1 cellular context compared by ENCODE assay signal in genomic region chr1:150981177-150981804, GRCh38.
TF ChIP-seq lines count a peak whose summit lies in the region.

No MANE protein-coding gene starts in this region.

TF ChIP-seq in HEK293, 187 proteins besides CTCF, POLR2A, EP300 and RAD21 (continued from another document and continues in another):
- TF ChIP-seq, protein P1, sequence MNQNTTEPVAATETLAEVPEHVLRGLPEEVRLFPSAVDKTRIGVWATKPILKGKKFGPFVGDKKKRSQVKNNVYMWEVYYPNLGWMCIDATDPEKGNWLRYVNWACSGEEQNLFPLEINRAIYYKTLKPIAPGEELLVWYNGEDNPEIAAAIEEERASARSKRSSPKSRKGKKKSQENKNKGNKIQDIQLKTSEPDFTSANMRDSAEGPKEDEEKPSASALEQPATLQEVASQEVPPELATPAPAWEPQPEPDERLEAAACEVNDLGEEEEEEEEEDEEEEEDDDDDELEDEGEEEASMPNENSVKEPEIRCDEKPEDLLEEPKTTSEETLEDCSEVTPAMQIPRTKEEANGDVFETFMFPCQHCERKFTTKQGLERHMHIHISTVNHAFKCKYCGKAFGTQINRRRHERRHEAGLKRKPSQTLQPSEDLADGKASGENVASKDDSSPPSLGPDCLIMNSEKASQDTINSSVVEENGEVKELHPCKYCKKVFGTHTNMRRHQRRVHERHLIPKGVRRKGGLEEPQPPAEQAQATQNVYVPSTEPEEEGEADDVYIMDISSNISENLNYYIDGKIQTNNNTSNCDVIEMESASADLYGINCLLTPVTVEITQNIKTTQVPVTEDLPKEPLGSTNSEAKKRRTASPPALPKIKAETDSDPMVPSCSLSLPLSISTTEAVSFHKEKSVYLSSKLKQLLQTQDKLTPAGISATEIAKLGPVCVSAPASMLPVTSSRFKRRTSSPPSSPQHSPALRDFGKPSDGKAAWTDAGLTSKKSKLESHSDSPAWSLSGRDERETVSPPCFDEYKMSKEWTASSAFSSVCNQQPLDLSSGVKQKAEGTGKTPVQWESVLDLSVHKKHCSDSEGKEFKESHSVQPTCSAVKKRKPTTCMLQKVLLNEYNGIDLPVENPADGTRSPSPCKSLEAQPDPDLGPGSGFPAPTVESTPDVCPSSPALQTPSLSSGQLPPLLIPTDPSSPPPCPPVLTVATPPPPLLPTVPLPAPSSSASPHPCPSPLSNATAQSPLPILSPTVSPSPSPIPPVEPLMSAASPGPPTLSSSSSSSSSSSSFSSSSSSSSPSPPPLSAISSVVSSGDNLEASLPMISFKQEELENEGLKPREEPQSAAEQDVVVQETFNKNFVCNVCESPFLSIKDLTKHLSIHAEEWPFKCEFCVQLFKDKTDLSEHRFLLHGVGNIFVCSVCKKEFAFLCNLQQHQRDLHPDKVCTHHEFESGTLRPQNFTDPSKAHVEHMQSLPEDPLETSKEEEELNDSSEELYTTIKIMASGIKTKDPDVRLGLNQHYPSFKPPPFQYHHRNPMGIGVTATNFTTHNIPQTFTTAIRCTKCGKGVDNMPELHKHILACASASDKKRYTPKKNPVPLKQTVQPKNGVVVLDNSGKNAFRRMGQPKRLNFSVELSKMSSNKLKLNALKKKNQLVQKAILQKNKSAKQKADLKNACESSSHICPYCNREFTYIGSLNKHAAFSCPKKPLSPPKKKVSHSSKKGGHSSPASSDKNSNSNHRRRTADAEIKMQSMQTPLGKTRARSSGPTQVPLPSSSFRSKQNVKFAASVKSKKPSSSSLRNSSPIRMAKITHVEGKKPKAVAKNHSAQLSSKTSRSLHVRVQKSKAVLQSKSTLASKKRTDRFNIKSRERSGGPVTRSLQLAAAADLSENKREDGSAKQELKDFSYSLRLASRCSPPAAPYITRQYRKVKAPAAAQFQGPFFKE (tag by site-specific recombination; IDR thresholded peaks at IDR 0.05; ENCODE audit: borderline replicate concordance), result no peak
- TF ChIP-seq ZNF132 (tag by site-specific recombination; IDR thresholded peaks at IDR 0.05; ENCODE audit: borderline replicate concordance) (no peak), ZNF391 (tag by site-specific recombination; IDR thresholded peaks at IDR 0.05; ENCODE audit: borderline replicate concordance, low read depth) (no peak), WT1 (tag by site-specific recombination; IDR thresholded peaks at IDR 0.05) (no peak), ZNF530 (tag by site-specific recombination; IDR thresholded peaks at IDR 0.05; ENCODE audit: low read depth) (no peak), ZEB2 (tag by site-specific recombination; IDR thresholded peaks at IDR 0.05) (no peak), ZNF549 (tag by site-specific recombination; IDR thresholded peaks at IDR 0.05) (no peak), ZNF626 (tag by site-specific recombination; IDR thresholded peaks at IDR 0.05) (no peak), ZNF266 (tag by site-specific recombination; IDR thresholded peaks at IDR 0.05; ENCODE audit: low read depth) (no peak), ZNF473 (tag by site-specific recombination; IDR thresholded peaks at IDR 0.05) (no peak), ZNF48 (tag by site-specific recombination; IDR thresholded peaks at IDR 0.05) (no peak), ZNF202 (tag by site-specific recombination; IDR thresholded peaks at IDR 0.05; ENCODE audit: borderline replicate concordance) (no peak), ZNF184 (tag by site-specific recombination; IDR thresholded peaks at IDR 0.05) (no peak), ZNF76 (tag by site-specific recombination; IDR thresholded peaks at IDR 0.05; ENCODE audit: borderline replicate concordance, low read depth) (no peak), ZNF433 (tag by site-specific recombination; IDR thresholded peaks at IDR 0.05; ENCODE audit: low read depth) (no peak), ZFHX2 (tag by site-specific recombination; conservative IDR thresholded peaks at IDR 0.05) (no peak), ZNF280C (tag by site-specific recombination; IDR thresholded peaks at IDR 0.05) (no peak), KLF7 (tag by site-specific recombination; IDR thresholded peaks at IDR 0.05; ENCODE audit: borderline replicate concordance) (no peak), ZNF426 (tag by site-specific recombination; IDR thresholded peaks at IDR 0.05) (no peak), ZFP41 (tag by site-specific recombination; IDR thresholded peaks at IDR 0.05; ENCODE audit: borderline replicate concordance) (no peak), ZNF596 (tag by site-specific recombination; IDR thresholded peaks at IDR 0.05) (no peak), HOXD13 (CRISPR knock-in tag; IDR thresholded peaks at IDR 0.05; ENCODE audit: borderline replicate concordance) (no peak), SP7 (tag by site-specific recombination; IDR thresholded peaks at IDR 0.05) (peak; percentile 13; the same call in 1 of the 2 replicates), ZNF121 (tag by site-specific recombination; IDR thresholded peaks at IDR 0.05) (no peak), ZNF350 (tag by site-specific recombination; IDR thresholded peaks at IDR 0.05) (no peak), ZNF548 (tag by site-specific recombination; IDR thresholded peaks at IDR 0.05) (no peak), SCRT1 (tag by site-specific recombination; IDR thresholded peaks at IDR 0.05; ENCODE audit: borderline replicate concordance) (peak; percentile 91), ZNF10 (tag by site-specific recombination; IDR thresholded peaks at IDR 0.05) (no peak), ZNF777 (tag by site-specific recombination; IDR thresholded peaks at IDR 0.05; ENCODE audit: borderline replicate concordance) (no peak), PRDM4 (tag by site-specific recombination; IDR thresholded peaks at IDR 0.05) (no peak), ZNF561 (tag by site-specific recombination; IDR thresholded peaks at IDR 0.05; ENCODE audit: borderline replicate concordance) (no peak), ZNF18 (tag by site-specific recombination; IDR thresholded peaks at IDR 0.05) (no peak), PRDM10 (tag by site-specific recombination; IDR thresholded peaks at IDR 0.05) (peak; percentile 29; the same call in 1 of the 2 replicates), OSR2 (tag by site-specific recombination; IDR thresholded peaks at IDR 0.05) (peak; percentile 41; the same call in 1 of the 2 replicates), ZBTB10 (tag by site-specific recombination; IDR thresholded peaks at IDR 0.05) (no peak), ZNF585B (tag by site-specific recombination; IDR thresholded peaks at IDR 0.05) (no peak), SP2 (tag by site-specific recombination; IDR thresholded peaks at IDR 0.05) (peak; percentile 66), ZNF792 (tag by site-specific recombination; IDR thresholded peaks at IDR 0.05) (no peak), ZNF670 (tag by site-specific recombination; IDR thresholded peaks at IDR 0.05; ENCODE audit: low read depth) (no peak), ZNF16 (tag by site-specific recombination; IDR thresholded peaks at IDR 0.05; ENCODE audit: low read depth) (no peak), ZNF221 (tag by site-specific recombination; IDR thresholded peaks at IDR 0.05; ENCODE audit: borderline replicate concordance) (no peak), MYNN (tag by site-specific recombination; IDR thresholded peaks at IDR 0.05; ENCODE audit: borderline replicate concordance) (no peak), ZFP69B (tag by site-specific recombination; IDR thresholded peaks at IDR 0.05) (no peak)
- TF ChIP-seq, protein P2, sequence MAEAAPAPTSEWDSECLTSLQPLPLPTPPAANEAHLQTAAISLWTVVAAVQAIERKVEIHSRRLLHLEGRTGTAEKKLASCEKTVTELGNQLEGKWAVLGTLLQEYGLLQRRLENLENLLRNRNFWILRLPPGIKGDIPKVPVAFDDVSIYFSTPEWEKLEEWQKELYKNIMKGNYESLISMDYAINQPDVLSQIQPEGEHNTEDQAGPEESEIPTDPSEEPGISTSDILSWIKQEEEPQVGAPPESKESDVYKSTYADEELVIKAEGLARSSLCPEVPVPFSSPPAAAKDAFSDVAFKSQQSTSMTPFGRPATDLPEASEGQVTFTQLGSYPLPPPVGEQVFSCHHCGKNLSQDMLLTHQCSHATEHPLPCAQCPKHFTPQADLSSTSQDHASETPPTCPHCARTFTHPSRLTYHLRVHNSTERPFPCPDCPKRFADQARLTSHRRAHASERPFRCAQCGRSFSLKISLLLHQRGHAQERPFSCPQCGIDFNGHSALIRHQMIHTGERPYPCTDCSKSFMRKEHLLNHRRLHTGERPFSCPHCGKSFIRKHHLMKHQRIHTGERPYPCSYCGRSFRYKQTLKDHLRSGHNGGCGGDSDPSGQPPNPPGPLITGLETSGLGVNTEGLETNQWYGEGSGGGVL (tag by site-specific recombination; IDR thresholded peaks at IDR 0.05), result no peak
